34 cellular contexts compared by ENCODE assay signal in the genomic region with DNA sequence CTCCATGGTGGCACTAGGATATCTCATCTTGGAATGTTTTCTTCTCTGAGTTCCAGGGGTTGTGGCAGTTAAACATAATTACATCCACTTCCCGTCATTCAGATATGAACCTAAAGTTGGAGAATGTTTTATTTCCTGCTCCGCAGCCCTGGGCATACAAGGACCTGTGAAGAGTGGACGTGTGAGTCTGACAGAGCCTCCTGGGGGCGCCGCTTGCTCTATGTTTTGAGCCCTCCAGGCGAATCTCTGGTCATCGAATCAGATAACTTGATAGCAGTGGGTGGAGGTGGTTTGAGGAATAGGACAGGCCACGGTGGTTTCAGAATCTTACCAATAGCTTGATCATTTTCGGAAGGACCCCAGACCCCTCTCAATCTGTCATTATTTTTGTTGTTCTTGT.
DNase-seq lines count a peak whose midpoint lies in the region; ATAC-seq and TF ChIP-seq lines count a peak whose summit lies in the region.
"Had no signal": no experiment of that assay in that cellular context is flagged by ENCODE, and none has a peak within 500 bp of the region (broad histone marks: within the 10 kb centered on the region; RNA-seq: fewer than 3 reads in every experiment).

No MANE protein-coding gene starts in this region.

- H3K4me1 ChIP-seq in H9 (ENCODE audit: insufficient read depth, low read length), result no peaks in the 10 kb centered on the region; the same call in 1 of the 2 replicates
- H3K4me1 ChIP-seq: A549, esophagus squamous epithelium, HAP-1, Peyer's patch, vagina had no signal

- H3K79me1 ChIP-seq in H9 (ENCODE audit: insufficient read depth, low read depth, low read length, poor library complexity, severe bottlenecking), result no peaks in the 10 kb centered on the region

- H3K23ac ChIP-seq in H9 (ENCODE audit: insufficient read length, low read depth, low read length), result no peak overlapping the region

- peaks cover 16 to 24% of the 10 kb centered on the region in 2 experiments for H3K4me1 Mint-ChIP-seq in H9
- H3K4me1 Mint-ChIP-seq: activated T-helper 17 cell treated with anti-CD3 and anti-CD28 coated beads, Interleukin-2, amount 50 U/mL, for 72 hours; CD4-positive, alpha-beta memory T cell had no signal

- no peaks in the 10 kb centered on the region; the same call in 1 of the 2 replicates for H3K27me3 Mint-ChIP-seq in H9 (ENCODE audit: low read depth)
- H3K27me3 Mint-ChIP-seq: stimulated activated naive CD8-positive, alpha-beta T cell treated with anti-CD3 and anti-CD28 coated beads, Interleukin-15, Interleukin-2, amounts not matched to agents 100 ng/mL and 50 ng/mL, for 24 hours had no signal

- no peak overlapping the region for H3K4me3 ChIP-seq in astrocyte of the spinal cord (ENCODE audit: low read depth, low read length)
- H3K4me3 ChIP-seq: A549, esophagus squamous epithelium, HAP-1, hepatocyte, mucosa of descending colon, ovary, Peyer's patch, skin epidermis, vagina had no signal

- H3K27me3 ChIP-seq in H9 (ENCODE audit: insufficient read depth, low read length), result no peaks in the 10 kb centered on the region
- H3K27me3 ChIP-seq: esophagus squamous epithelium, ovary, Peyer's patch, vagina had no signal

- no peaks in the 10 kb centered on the region for H4K20me1 ChIP-seq in H9 (ENCODE audit: control insufficient read depth, insufficient read depth, insufficient read length)

- H3K36me3 Mint-ChIP-seq in H9 (ENCODE audit: insufficient read depth in 1 of 3, low read depth in 3 of 3), result peaks cover 0 to 8% (median 7%) of the 10 kb centered on the region in 3 experiments; a peak in 3 of 7 replicates
- H3K36me3 Mint-ChIP-seq: activated CD4-positive, alpha-beta memory T cell treated with anti-CD3 and anti-CD28 coated beads for 36 hours; CD4-positive, alpha-beta memory T cell; natural killer cell treated with Interleukin-12 subunit alpha and Interleukin-12 subunit beta and Interleukin-15 and Interleukin-18, amount 100 ng/mL, for 72 hours had no signal

- H3T11ph ChIP-seq in H9 (ENCODE audit: low read length), result no peak overlapping the region

- H4K5ac ChIP-seq in H9 (ENCODE audit: insufficient read length, low read depth, low read length), result no peak overlapping the region

- H3K23me2 ChIP-seq in H9 (ENCODE audit: insufficient read length, low read depth, low read length, poor library complexity, severe bottlenecking), result no peaks in the 10 kb centered on the region

- no peak overlapping the region for H3K14ac ChIP-seq in H9 (ENCODE audit: insufficient read depth, low read length)

- TF ChIP-seq CTCF in H9 (conservative IDR thresholded peaks at IDR 0.05) (peak; percentile 63), astrocyte of the spinal cord (IDR thresholded peaks at IDR 0.05; ENCODE audit: low read depth, low read length) (peak; percentile 3)

- no peak overlapping the region for H2BK15ac ChIP-seq in H9 (ENCODE audit: low read depth, low read length)

- ATAC-seq in HG03196 (IDR thresholded peaks at IDR 0.05; ENCODE audit: unreplicated experiment), result no peak
- no peak for ATAC-seq in GM18870 (IDR thresholded peaks at IDR 0.05; ENCODE audit: unreplicated experiment)
- ATAC-seq: A549; activated T-helper 17 cell treated with anti-CD3 and anti-CD28 coated beads, Interleukin-2, amount 50 U/mL, for 72 hours; mucosa of descending colon; natural killer cell treated with Interleukin-12 subunit alpha and Interleukin-12 subunit beta and Interleukin-15 and Interleukin-18, amount 100 ng/mL, for 72 hours had no signal

- no peak overlapping the region for H3K27ac ChIP-seq in H9 (ENCODE audit: insufficient read length, low read depth, low read length)
- H3K27ac ChIP-seq: A549, esophagus squamous epithelium, hepatocyte, ovary, Peyer's patch, skin epidermis, vagina had no signal

- H2BK5ac ChIP-seq in H9 (ENCODE audit: insufficient read length, low read length), result no peak overlapping the region

- no peak overlapping the region for H3K18ac ChIP-seq in H9 (ENCODE audit: insufficient read length, low read depth, low read length)

- no peaks in the 10 kb centered on the region for H3K79me2 ChIP-seq in H9 (ENCODE audit: insufficient read depth, low read length)
- H3K79me2 ChIP-seq: hepatocyte had no signal

- no peak overlapping the region for H2BK20ac ChIP-seq in H9 (ENCODE audit: low read depth, low read length, poor library complexity, severe bottlenecking)

- DNase-seq in Ammon's horn (ENCODE audit: low spot score) (peak; percentile 25), H9 (peak; percentile 60), astrocyte of the spinal cord (ENCODE audit: low read depth, low spot score) (no peak), iPS DF 4.7 (ENCODE audit: extremely low read depth, low spot score) (peak; percentile 14), putamen (ENCODE audit: low spot score) (no peak), NK-92 (lab: John Stamatoyannopoulos, UW; ENCODE audit: unreplicated experiment) (no peak)
- DNase-seq: activated CD4-positive, alpha-beta memory T cell treated with anti-CD3 and anti-CD28 coated beads for 36 hours; activated CD4-positive, CD25-positive, alpha-beta regulatory T cell; activated naive CD4-positive, alpha-beta T cell treated with anti-CD3 and anti-CD28 coated beads, Interleukin-2, amount 50 U/mL, for 16 hours; AML-193; CD4-positive, alpha-beta memory T cell; cortex of kidney; DMS 273 treated with DMSO at 0.1 percent for 48 hours; esophagus squamous epithelium; foreskin melanocyte; islet precursor cell; KG1; mucosa of descending colon; NCI-H1436 treated with DMSO at 0.1 percent for 48 hours; ovary; Peyer's patch; retina; SIG-M5; T1000 had no signal

- no peak overlapping the region for H4K8ac ChIP-seq in H9 (replicated peaks; ENCODE audit: insufficient read length, low read depth, low read length)

- no peaks in the 10 kb centered on the region; a peak in 1 of 5 replicates for H3K9me3 Mint-ChIP-seq in H9

- H2BK12ac ChIP-seq in H9 (ENCODE audit: insufficient read length, low read depth, low read length), result no peak overlapping the region

- H2BK120ac ChIP-seq in H9 (ENCODE audit: low read depth, low read length, poor library complexity, severe bottlenecking), result no peak overlapping the region

- H2AK5ac ChIP-seq in H9 (ENCODE audit: insufficient read length, low read length), result no peak overlapping the region

- H3K4ac ChIP-seq in H9 (ENCODE audit: low read depth, low read length), result no peak overlapping the region

- no peak overlapping the region for H3K56ac ChIP-seq in H9 (ENCODE audit: insufficient read length, low read depth, low read length)

- no peak overlapping the region for H3K27ac Mint-ChIP-seq in H9
- H3K27ac Mint-ChIP-seq: activated CD4-positive, alpha-beta memory T cell treated with anti-CD3 and anti-CD28 coated beads for 36 hours; activated T-helper 17 cell treated with anti-CD3 and anti-CD28 coated beads, Interleukin-2, amount 50 U/mL, for 72 hours; CD4-positive, alpha-beta memory T cell; natural killer cell treated with Interleukin-12 subunit alpha and Interleukin-12 subunit beta and Interleukin-15 and Interleukin-18, amount 100 ng/mL, for 72 hours; stimulated activated naive CD8-positive, alpha-beta T cell treated with anti-CD3 and anti-CD28 coated beads, Interleukin-15, Interleukin-2, amounts not matched to agents 100 ng/mL and 50 ng/mL, for 24 hours had no signal

- H3K9ac ChIP-seq in H9 (ENCODE audit: extremely low read depth, insufficient read length, low read length), result no peak overlapping the region

- no CpG with 5 or more reads among the region's 9 CpGs for WGBS in H9 (ENCODE audit: extremely low coverage, insufficient read length, low lambda C conversion rate)

- in situ Hi-C loops in astrocyte of the spinal cord (cut with HindIII; ENCODE audit: low sequenced_read_pairs), result no loop called here

- H4K91ac ChIP-seq in H9 (ENCODE audit: insufficient read length, low read depth, low read length), result no peak overlapping the region

- no peak overlapping the region for H2AFZ ChIP-seq in H9 (ENCODE audit: low read length)
- H2AFZ ChIP-seq: hepatocyte had no signal

- H3K4me3 Mint-ChIP-seq in H9, result no peak overlapping the region
- H3K4me3 Mint-ChIP-seq: activated CD4-positive, alpha-beta memory T cell treated with anti-CD3 and anti-CD28 coated beads for 36 hours; activated T-helper 17 cell treated with anti-CD3 and anti-CD28 coated beads, Interleukin-2, amount 50 U/mL, for 72 hours; CD4-positive, alpha-beta memory T cell; natural killer cell treated with Interleukin-12 subunit alpha and Interleukin-12 subunit beta and Interleukin-15 and Interleukin-18, amount 100 ng/mL, for 72 hours; stimulated activated naive CD8-positive, alpha-beta T cell treated with anti-CD3 and anti-CD28 coated beads, Interleukin-15, Interleukin-2, amounts not matched to agents 100 ng/mL and 50 ng/mL, for 24 hours had no signal

- no peak overlapping the region for H3K4me2 ChIP-seq in H9 (ENCODE audit: insufficient read depth, insufficient read length, low read length)
- H3K4me2 ChIP-seq: A549, hepatocyte had no signal

- no peaks in the 10 kb centered on the region for H3K9me3 ChIP-seq in H9 (ENCODE audit: control insufficient read depth, low read depth, low read length)
- H3K9me3 ChIP-seq: A549, esophagus squamous epithelium, HAP-1, mucosa of descending colon, ovary, Peyer's patch, vagina had no signal

Comparison
In these comparisons a context has a peak if more than half of its experiments do, and no peak if none do; other contexts are left out.
1. DNase-seq: peak in Ammon's horn (single experiment), H9 (single experiment) and iPS DF 4.7 (single experiment); none in astrocyte of the spinal cord (single experiment), putamen (single experiment) and NK-92 (single experiment).